8 cellular contexts compared by ENCODE assay signal in the genomic region with DNA sequence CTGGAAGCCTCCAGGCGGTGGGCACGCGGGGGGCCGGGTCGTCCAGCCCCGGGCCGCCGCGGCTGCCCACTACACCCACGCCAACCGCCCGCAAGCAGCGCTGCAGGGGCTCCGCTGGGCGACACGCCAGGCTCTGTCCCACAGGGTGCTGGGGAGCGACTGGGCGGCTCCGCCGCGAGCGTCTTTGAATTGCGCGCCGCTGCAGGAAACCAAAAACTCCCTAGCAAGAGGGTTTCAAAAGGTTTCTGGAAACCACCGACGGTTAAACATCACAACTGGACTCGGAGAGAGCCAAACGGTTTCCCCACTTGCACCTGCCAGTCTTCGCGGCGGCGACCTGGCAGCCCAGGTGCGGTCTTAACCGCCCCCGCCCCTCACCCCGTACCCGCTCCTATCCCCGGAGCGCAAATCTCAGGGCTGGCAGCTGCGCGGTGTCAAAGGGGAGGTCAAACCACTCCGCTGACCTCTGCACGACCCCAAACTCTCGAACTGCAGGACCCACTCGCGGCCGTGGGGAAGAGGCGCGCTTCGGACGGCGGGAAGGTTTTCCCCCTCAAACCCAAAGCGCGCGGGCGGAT.
DNase-seq lines count a peak whose midpoint lies in the region; ATAC-seq and TF ChIP-seq lines count a peak whose summit lies in the region.

No MANE protein-coding gene starts in this region.

- H3K36me3 Mint-ChIP-seq in T-helper 2 cell treated with Interferon-gamma antibody and Interleukin-4, amounts not matched to agents 5 μg/mL and 100 μg/mL, for 36 hours (ENCODE audit: low read depth): peaks cover 45% of the 10 kb centered on the region
- peaks cover 33% of the 10 kb centered on the region for H3K36me3 Mint-ChIP-seq in memory B cell

- ATAC-seq in GM19023 (IDR thresholded peaks at IDR 0.05; ENCODE audit: unreplicated experiment): peak; percentile 59
- peak; percentile 55 for ATAC-seq in HG03135 (IDR thresholded peaks at IDR 0.05; ENCODE audit: unreplicated experiment)
- ATAC-seq in memory B cell (ENCODE audit: low read depth): peak; percentile 38
- ATAC-seq in stimulated activated naive CD8-positive, alpha-beta T cell treated with anti-CD3 and anti-CD28 coated beads, Interleukin-15, Interleukin-2, amounts not matched to agents 100 U/mL and 50 U/mL, for 24 hours: peak; percentile 51

- TF ChIP-seq CTCF in cardiac fibroblast (IDR thresholded peaks at IDR 0.05; ENCODE audit: low read depth, low read length): no peak

- DNase-seq in ACHN (peak; percentile 12), cardiac fibroblast (ENCODE audit: low read depth in 2 of 2) (peak in 1 of 2 donors; percentile 16), memory B cell (ENCODE audit: low spot score in 2 of 2) (peak; percentile 84 to 90), cortex of kidney (lab: John Stamatoyannopoulos, UW) (no peak)
- DNase-seq in T-helper 2 cell treated with Interferon-gamma antibody and Interleukin-4, amounts not matched to agents 5 μg/mL and 100 μg/mL, for 36 hours (ENCODE audit: low spot score): peak; percentile 68
- DNase-seq in stimulated activated naive CD8-positive, alpha-beta T cell treated with anti-CD3 and anti-CD28 coated beads, Interleukin-15, Interleukin-2, amounts not matched to agents 100 U/mL and 50 U/mL, for 24 hours: peak; percentile 71

- H3K27me3 Mint-ChIP-seq in T-helper 2 cell treated with Interferon-gamma antibody and Interleukin-4, amounts not matched to agents 5 μg/mL and 100 μg/mL, for 36 hours (ENCODE audit: low read depth): peaks cover 25% of the 10 kb centered on the region
- no peaks in the 10 kb centered on the region for H3K27me3 Mint-ChIP-seq in memory B cell

- H3K4me1 Mint-ChIP-seq in T-helper 2 cell treated with Interferon-gamma antibody and Interleukin-4, amounts not matched to agents 5 μg/mL and 100 μg/mL, for 36 hours (ENCODE audit: low read depth): peaks cover 42% of the 10 kb centered on the region
- H3K4me1 Mint-ChIP-seq in memory B cell: peaks cover 40% of the 10 kb centered on the region

- H3K4me3 ChIP-seq in cardiac fibroblast (replicated peaks in 1 of 2; ENCODE audit: low read depth in 2 of 2, low read length in 2 of 2): peak overlapping the region; percentile 21 to 46

- peak overlapping the region; percentile 95 for H3K27ac Mint-ChIP-seq in T-helper 2 cell treated with Interferon-gamma antibody and Interleukin-4, amounts not matched to agents 5 μg/mL and 100 μg/mL, for 36 hours
- H3K27ac Mint-ChIP-seq in memory B cell: peak overlapping the region; percentile 100

- no peaks in the 10 kb centered on the region for H3K9me3 Mint-ChIP-seq in T-helper 2 cell treated with Interferon-gamma antibody and Interleukin-4, amounts not matched to agents 5 μg/mL and 100 μg/mL, for 36 hours
- no peaks in the 10 kb centered on the region for H3K9me3 Mint-ChIP-seq in memory B cell

- in situ Hi-C loops in ACHN (cut with HindIII; ENCODE audit: low pct_ligation_motif_present, low pct_unique_long_range_greater_than_20kb, low sequenced_read_pairs): no loop called here

- peak overlapping the region; percentile 98 for H3K4me3 Mint-ChIP-seq in T-helper 2 cell treated with Interferon-gamma antibody and Interleukin-4, amounts not matched to agents 5 μg/mL and 100 μg/mL, for 36 hours
- H3K4me3 Mint-ChIP-seq in memory B cell: peak overlapping the region; percentile 95
